In the genomic region with DNA sequence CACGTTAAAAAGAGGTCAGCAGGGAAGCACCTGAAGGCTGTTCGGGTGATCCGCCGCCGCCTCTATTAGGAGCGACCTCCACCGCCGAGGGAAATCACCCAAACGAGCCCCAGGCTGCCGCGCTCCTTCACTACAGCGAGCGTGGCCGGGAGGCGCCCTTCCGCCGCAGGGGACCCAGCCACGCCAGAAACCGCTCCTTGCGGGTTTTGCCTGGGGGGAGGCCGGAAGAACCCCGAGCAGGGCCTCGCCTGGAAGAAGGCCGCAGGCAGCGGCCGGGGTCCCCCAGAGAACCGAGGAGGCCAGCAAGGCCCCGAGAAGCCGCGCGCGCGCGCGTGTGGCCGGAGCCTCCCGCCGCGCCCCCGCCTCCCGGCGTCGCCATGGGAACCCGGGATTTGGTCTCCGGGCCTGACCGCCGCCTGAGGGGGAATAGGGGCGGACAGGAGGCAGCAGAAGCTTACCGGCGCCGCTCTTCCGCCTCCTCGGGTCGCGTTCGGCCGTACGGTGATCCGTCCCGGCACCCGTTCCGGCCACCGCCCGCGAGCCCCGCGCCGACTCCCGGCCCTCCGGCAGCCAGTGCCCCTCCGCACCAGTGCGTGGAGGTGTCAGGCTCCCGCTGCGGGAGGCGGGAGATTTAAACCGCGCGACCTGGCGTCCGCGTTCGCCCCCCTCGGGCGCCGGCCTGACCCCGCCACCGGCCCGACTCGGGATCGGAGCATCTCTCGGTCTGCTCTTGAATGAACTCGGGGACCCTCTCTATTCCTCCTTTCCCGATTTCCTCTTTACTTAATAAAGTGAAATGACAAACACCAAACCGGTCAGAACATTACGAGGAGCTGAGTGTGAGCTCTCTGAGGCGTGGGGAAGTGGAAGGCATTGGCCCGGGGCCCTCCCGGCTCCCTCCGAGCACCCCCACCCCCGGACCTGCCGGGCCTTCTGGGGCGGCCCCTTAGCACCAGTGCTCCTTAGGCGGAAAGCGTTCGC, we compare ENCODE assay signal across 8 cellular contexts. TPM values are rescaled to one million over a fixed set of nuclear protein-coding genes. Genes with fewer than 3 reads are reported as not detected.
DNase-seq lines count a peak whose midpoint lies in the region; ATAC-seq and TF ChIP-seq lines count a peak whose summit lies in the region.

A gene (minus strand): TSS at position 606 of the 981 bp plus-strand sequence. CDS start 42,757 bp downstream, outside the sequence.

- H3K4me3 ChIP-seq in cardiac fibroblast (replicated peaks in 1 of 2; ENCODE audit: low read depth in 2 of 2, low read length in 2 of 2), result peak within 1 kb of the TSS; percentile 71 to 72

- POLR2A ChIA-PET in activated B cell treated with CpG ODN at 0.5 μM for 24 hours (lab: Charles Lee), result interaction anchor here (0.7 to 3.8 kb wide), 12 partner anchors 9 to 282 kb away, joined by 3 to 36 read pairs (median 4); a partner anchor contains a TSS

- peak within 1 kb of the TSS; percentile 92 for H3K4me3 Mint-ChIP-seq in activated B cell treated with CpG ODN at 0.5 μM for 24 hours

- DNase-seq in 8988T (peak; percentile 32), NCI-H2171 (lab: John Stamatoyannopoulos, UW) (peak; percentile 45), activated B cell treated with CpG ODN at 0.5 μM for 24 hours (peak; percentile 60), cardiac fibroblast (ENCODE audit: low read depth in 2 of 2) (peak; percentile 62 to 69), iris pigment epithelial cell (ENCODE audit: low read depth) (peak; percentile 61)
- peak; percentile 25 to 52 (median 37) for DNase-seq in stimulated activated CD4-positive, alpha-beta T cell treated with anti-CD3 and anti-CD28 coated beads, Interleukin-12 subunit alpha, Interleukin-12 subunit beta, amount 100 ng/mL, for 48 hours (ENCODE audit: low read depth in 2 of 3, low spot score in 1 of 3)

- H3K27me3 Mint-ChIP-seq in activated B cell treated with CpG ODN at 0.5 μM for 24 hours, result no peaks in the 10 kb centered on the region

- peak within 1 kb of the TSS; percentile 81 for H3K27ac Mint-ChIP-seq in activated B cell treated with CpG ODN at 0.5 μM for 24 hours

- intact Hi-C loops in activated B cell treated with CpG ODN at 0.5 μM for 24 hours (cut with micrococcal nuclease), result loop anchor here (1.0 to 2.0 kb wide), 8 partner anchors 23 to 607 kb away; a partner anchor contains a TSS

- H3K4me1 Mint-ChIP-seq in activated B cell treated with CpG ODN at 0.5 μM for 24 hours, result peaks cover 5% of the 10 kb centered on the region

- H3K36me3 Mint-ChIP-seq in activated B cell treated with CpG ODN at 0.5 μM for 24 hours (ENCODE audit: low read depth), result peaks cover 2% of the 10 kb centered on the region

- CTCF ChIA-PET in activated B cell treated with CpG ODN at 0.5 μM for 24 hours (lab: Charles Lee), result interaction anchor here (0.6 to 4.1 kb wide), 10 partner anchors 41 to 298 kb away, joined by 3 to 52 read pairs (median 4); a partner anchor contains a TSS

- TF ChIP-seq CTCF in activated B cell treated with CpG ODN at 0.5 μM for 24 hours (IDR thresholded peaks at IDR 0.05), result no peak
- TF ChIP-seq CTCF in cardiac fibroblast (IDR thresholded peaks at IDR 0.05; ENCODE audit: low read depth, low read length), result no peak

- peak; percentile 30 for ATAC-seq in GM18508 (IDR thresholded peaks at IDR 0.05; ENCODE audit: insufficient read depth, unreplicated experiment)
- peak; percentile 68 for ATAC-seq in HG02970 (IDR thresholded peaks at IDR 0.05; ENCODE audit: low FRiP score, unreplicated experiment)
- peak; percentile 81 for ATAC-seq in activated B cell treated with CpG ODN at 0.5 μM for 24 hours (ENCODE audit: low read depth)

- no peaks in the 10 kb centered on the region for H3K9me3 Mint-ChIP-seq in activated B cell treated with CpG ODN at 0.5 μM for 24 hours

RNA-seq across cellular contexts. Expression of the gene that starts here (rescaled TPM):
- 7.3 and 10.2 TPM in 2 replicates for total RNA-seq in activated B cell treated with CpG ODN at 0.5 μM for 24 hours

Comparison
In these comparisons a context has a peak if more than half of its experiments do, and no peak if none do; other contexts are left out.
1. Peak in every context shown above with its lines: DNase-seq, ATAC-seq and H3K4me3 ChIP-seq.
2. ATAC-seq: peak in every context shown above with its lines; median percentile 81 in activated B cell treated with CpG ODN at 0.5 μM for 24 hours; 68 in HG02970; 30 in GM18508.